Comparison of ENCODE assay signal across 13 cellular contexts in genomic region chr9:36872641-36873040, GRCh38.
DNase-seq lines count a peak whose midpoint lies in the region; ATAC-seq and TF ChIP-seq lines count a peak whose summit lies in the region.
"Had no signal": no experiment of that assay in that cellular context is flagged by ENCODE, and none has a peak within 500 bp of the region (broad histone marks: within the 10 kb centered on the region; RNA-seq: fewer than 3 reads in every experiment).

No MANE protein-coding gene starts in this region.

- peaks cover 22% of the 10 kb centered on the region for H3K4me1 ChIP-seq in OCI-LY1 (ENCODE audit: insufficient read depth, low read length, severe bottlenecking)
- H3K4me1 ChIP-seq in upper lobe of right lung, result no peaks in the 10 kb centered on the region
- H3K4me1 ChIP-seq: SJSA1 had no signal

- peaks cover 0 to 4% (median 0%) of the 10 kb centered on the region in 7 donors for H3K9me3 Mint-ChIP-seq in CD14-positive monocyte
- no peaks in the 10 kb centered on the region for H3K9me3 Mint-ChIP-seq in naive B cell
- H3K9me3 Mint-ChIP-seq: CD4-positive, alpha-beta memory T cell had no signal

- intact Hi-C loops in CD14-positive monocyte (cut with micrococcal nuclease), result no loop called here
- intact Hi-C loops in upper lobe of right lung (cut with DNase I), result no loop called here

- peak overlapping the region in 1 of 7 donors; percentile 61 for H3K27ac Mint-ChIP-seq in CD14-positive monocyte
- H3K27ac Mint-ChIP-seq in naive B cell, result peak overlapping the region; percentile 82 to 96 (median 92)

- H3K4me1 Mint-ChIP-seq in CD14-positive monocyte (peaks cover 6% of the 10 kb centered on the region), naive B cell (peaks cover 59 to 87% (median 69%) of the 10 kb centered on the region in 3 donors)

- peaks cover 5 to 9% (median 9%) of the 10 kb centered on the region in 3 donors for H3K27me3 Mint-ChIP-seq in CD14-positive monocyte (ENCODE audit: low read depth in 3 of 3)
- no peaks in the 10 kb centered on the region for H3K27me3 Mint-ChIP-seq in naive B cell

- no peaks in the 10 kb centered on the region for H3F3A ChIP-seq in OCI-LY1 (ENCODE audit: insufficient read depth, low read length)

- H3K36me3 ChIP-seq in OCI-LY1 (ENCODE audit: insufficient read depth, low read length) (peaks cover 56% of the 10 kb centered on the region; the same call in 1 of the 2 replicates), upper lobe of right lung (no peaks in the 10 kb centered on the region)
- H3K36me3 ChIP-seq: SJSA1 had no signal

- H3K36me3 Mint-ChIP-seq in CD14-positive monocyte, result no peaks in the 10 kb centered on the region
- peaks cover 24 to 40% of the 10 kb centered on the region in 2 donors for H3K36me3 Mint-ChIP-seq in naive B cell
- H3K36me3 Mint-ChIP-seq: CD4-positive, alpha-beta memory T cell had no signal

- no peak for TF ChIP-seq CTCF in CD14-positive monocyte (IDR thresholded peaks at IDR 0.05)
- TF ChIP-seq CTCF in OCI-LY1 (IDR thresholded peaks at IDR 0.05; ENCODE audit: low read length), result no peak
- TF ChIP-seq CTCF in upper lobe of right lung (IDR thresholded peaks at IDR 0.05), result no peak

- no peaks in the 10 kb centered on the region for H3K27me3 ChIP-seq in OCI-LY1 (ENCODE audit: insufficient read depth, low read length)
- H3K27me3 ChIP-seq in upper lobe of right lung, result no peaks in the 10 kb centered on the region
- H3K27me3 ChIP-seq: BLaER1 treated with 17β-estradiol and CSF1 and Interleukin-3, amounts not matched to agents 10 nM and 100 nM had no signal

- H3K27ac ChIP-seq in OCI-LY1 (ENCODE audit: low read depth, low read length, poor library complexity, severe bottlenecking), result peak overlapping the region; percentile 11
- no peak overlapping the region for H3K27ac ChIP-seq in upper lobe of right lung
- H3K27ac ChIP-seq: HL-60, SJSA1 had no signal

- H3K79me2 ChIP-seq in OCI-LY1 (ENCODE audit: insufficient read depth, low read length), result no peaks in the 10 kb centered on the region

- peak; percentile 17 for DNase-seq in CD14-positive monocyte (ENCODE audit: low spot score)
- no peak for DNase-seq in naive B cell
- peak; percentile 33 for DNase-seq in upper lobe of right lung
- no peak for DNase-seq in stimulated activated CD4-positive, alpha-beta T cell treated with anti-CD3 and anti-CD28 coated beads, Interleukin-4, amount 100 ng/mL, for 1 hour
- no peak for DNase-seq in amygdala (lab: John Stamatoyannopoulos, UW)
- no peak for DNase-seq in left lobe of liver (ENCODE audit: low spot score)
- DNase-seq: NCI-H1417 treated with DMSO at 0.1 percent for 48 hours had no signal

- H3K9me3 ChIP-seq in OCI-LY1 (ENCODE audit: low read length), result no peaks in the 10 kb centered on the region
- H3K9me3 ChIP-seq in upper lobe of right lung, result no peaks in the 10 kb centered on the region
- H3K9me3 ChIP-seq: BLaER1 treated with 17β-estradiol and CSF1 and Interleukin-3, amounts not matched to agents 10 nM and 100 nM; Caco-2; SJSA1 had no signal

- H3K9me2 ChIP-seq in OCI-LY1 (ENCODE audit: low read depth, low read length), result no peaks in the 10 kb centered on the region

- no peak overlapping the region for H3K4me2 ChIP-seq in OCI-LY1 (ENCODE audit: low read length)
- H3K4me2 ChIP-seq: BLaER1 treated with 17β-estradiol and CSF1 and Interleukin-3, amounts not matched to agents 10 nM and 100 nM had no signal

- no peak overlapping the region for H3K4me3 Mint-ChIP-seq in CD14-positive monocyte
- H3K4me3 Mint-ChIP-seq in naive B cell, result peak overlapping the region in 4 of 8 donors; percentile 18 to 50 (median 40)
- H3K4me3 Mint-ChIP-seq: CD4-positive, alpha-beta memory T cell had no signal

- no peak overlapping the region for H3K9ac ChIP-seq in OCI-LY1 (ENCODE audit: low read length)

- no peaks in the 10 kb centered on the region for H4K20me1 ChIP-seq in OCI-LY1 (ENCODE audit: insufficient read depth, low read length)

- ATAC-seq in naive B cell (ENCODE audit: low read depth in 2 of 2), result no peak
- no peak for ATAC-seq in upper lobe of right lung
- no peak for ATAC-seq in left lobe of liver

- H3K4me3 ChIP-seq in OCI-LY1 (ENCODE audit: low read depth, low read length, poor library complexity, severe bottlenecking), result no peak overlapping the region
- H3K4me3 ChIP-seq in upper lobe of right lung, result no peak overlapping the region
- H3K4me3 ChIP-seq: BLaER1 treated with 17β-estradiol and CSF1 and Interleukin-3, amounts not matched to agents 10 nM and 100 nM; SJSA1 had no signal

- no peak overlapping the region for H2AFZ ChIP-seq in OCI-LY1 (ENCODE audit: low read length)

Comparison
In these comparisons a context has a peak if more than half of its experiments do, and no peak if none do; other contexts are left out.
1. DNase-seq: peak in CD14-positive monocyte (single experiment) and upper lobe of right lung (single experiment); none in naive B cell (single experiment), stimulated activated CD4-positive, alpha-beta T cell treated with anti-CD3 and anti-CD28 coated beads, Interleukin-4, amount 100 ng/mL, for 1 hour (single experiment), amygdala (0 of 56) and left lobe of liver (single experiment).